1 cellular context compared by ENCODE assay signal in genomic region chr9:130590305-130590704, GRCh38.
TF ChIP-seq lines count a peak whose summit lies in the region.

No MANE protein-coding gene starts in this region.

TF ChIP-seq in HepG2, 621 proteins besides CTCF, POLR2A, EP300 and RAD21 (continues in another document):
- TF ChIP-seq GATA4 (IDR thresholded peaks at IDR 0.05; ENCODE audit: borderline replicate concordance, low read depth) (no peak), ASH2L (IDR thresholded peaks at IDR 0.05; ENCODE audit: insufficient read length, low read depth, low read length) (no peak), CREB1 (IDR thresholded peaks at IDR 0.05) (no peak), CREB1 (CRISPR knock-in tag; IDR thresholded peaks at IDR 0.05) (peak; percentile 31; the same call in 1 of the 2 replicates), ZBTB7B (CRISPR knock-in tag; IDR thresholded peaks at IDR 0.05) (0 out of 2 replicates have a peak, but pooled peaks have one; percentile 57), TBX2 (CRISPR knock-in tag; IDR thresholded peaks at IDR 0.05; ENCODE audit: borderline replicate concordance) (0 out of 2 replicates have a peak, but pooled peaks have one; percentile 22), ZNF782 (CRISPR knock-in tag; IDR thresholded peaks at IDR 0.05; ENCODE audit: borderline replicate concordance) (no peak), SUZ12 (IDR thresholded peaks at IDR 0.05; ENCODE audit: low read depth, low read length) (no peak), CBX2 (IDR thresholded peaks at IDR 0.05; ENCODE audit: low read depth, low read length) (no peak), CBX2 (CRISPR knock-in tag; IDR thresholded peaks at IDR 0.05; ENCODE audit: low read depth) (no peak), MED13 (CRISPR knock-in tag; IDR thresholded peaks at IDR 0.05) (no peak), NCOA2 (CRISPR knock-in tag; IDR thresholded peaks at IDR 0.05) (peak; percentile 62; the same call in 1 of the 2 replicates), ZMYM4 (CRISPR knock-in tag; IDR thresholded peaks at IDR 0.05) (0 out of 2 replicates have a peak, but pooled peaks have one; percentile 33), NFIC (IDR thresholded peaks at IDR 0.05; ENCODE audit: low read length) (no peak), PRDM10 (CRISPR knock-in tag; IDR thresholded peaks at IDR 0.05; ENCODE audit: low read depth) (peak; percentile 74), MEF2D (CRISPR knock-in tag; IDR thresholded peaks at IDR 0.05) (peak; percentile 97), POLR2AphosphoS2 (IDR thresholded peaks at IDR 0.05; ENCODE audit: low read depth, low read length) (no peak), HMGA1 (CRISPR knock-in tag; conservative IDR thresholded peaks at IDR 0.05) (no peak), ZNF431 (CRISPR knock-in tag; IDR thresholded peaks at IDR 0.05; ENCODE audit: borderline replicate concordance, low read depth) (no peak), NFIB (CRISPR knock-in tag; IDR thresholded peaks at IDR 0.05; ENCODE audit: borderline replicate concordance) (no peak), CREM (IDR thresholded peaks at IDR 0.05) (peak; percentile 46; the same call in 1 of the 2 replicates), CREM (CRISPR knock-in tag; IDR thresholded peaks at IDR 0.05) (no peak), SOX5 (CRISPR knock-in tag; IDR thresholded peaks at IDR 0.05; ENCODE audit: borderline replicate concordance) (peak; percentile 20; the same call in 1 of the 2 replicates), SCMH1 (CRISPR knock-in tag; IDR thresholded peaks at IDR 0.05; ENCODE audit: borderline replicate concordance) (no peak), GZF1 (CRISPR knock-in tag; IDR thresholded peaks at IDR 0.05) (no peak), MIXL1 (CRISPR knock-in tag; IDR thresholded peaks at IDR 0.05) (peak; percentile 66; the same call in 1 of the 2 replicates), PAXIP1 (CRISPR knock-in tag; conservative IDR thresholded peaks at IDR 0.05) (peak; percentile 73), SKI (IDR thresholded peaks at IDR 0.05; ENCODE audit: partially characterized antibody) (no peak), ZSCAN29 (CRISPR knock-in tag; conservative IDR thresholded peaks at IDR 0.05) (no peak), ZNF564 (CRISPR knock-in tag; IDR thresholded peaks at IDR 0.05) (no peak), GFI1 (CRISPR knock-in tag; IDR thresholded peaks at IDR 0.05; ENCODE audit: borderline replicate concordance) (peak; percentile 54; the same call in 1 of the 2 replicates), GATAD2A (CRISPR knock-in tag; IDR thresholded peaks at IDR 0.05) (peak; percentile 85), NR2F2 (IDR thresholded peaks at IDR 0.05; ENCODE audit: borderline replicate concordance, low read depth) (no peak), RXRB (CRISPR knock-in tag; IDR thresholded peaks at IDR 0.05; ENCODE audit: borderline replicate concordance) (0 out of 2 replicates have a peak, but pooled peaks have one; percentile 12), FOSL2 (CRISPR knock-in tag; IDR thresholded peaks at IDR 0.05) (0 out of 2 replicates have a peak, but pooled peaks have one; percentile 11), ZHX2 (IDR thresholded peaks at IDR 0.05; ENCODE audit: low read depth) (no peak), ZHX2 (CRISPR knock-in tag; IDR thresholded peaks at IDR 0.05; ENCODE audit: borderline replicate concordance) (no peak), FOXJ3 (CRISPR knock-in tag; IDR thresholded peaks at IDR 0.05; ENCODE audit: borderline replicate concordance) (peak; percentile 54; the same call in 1 of the 2 replicates)
- TF ChIP-seq, protein P1, sequence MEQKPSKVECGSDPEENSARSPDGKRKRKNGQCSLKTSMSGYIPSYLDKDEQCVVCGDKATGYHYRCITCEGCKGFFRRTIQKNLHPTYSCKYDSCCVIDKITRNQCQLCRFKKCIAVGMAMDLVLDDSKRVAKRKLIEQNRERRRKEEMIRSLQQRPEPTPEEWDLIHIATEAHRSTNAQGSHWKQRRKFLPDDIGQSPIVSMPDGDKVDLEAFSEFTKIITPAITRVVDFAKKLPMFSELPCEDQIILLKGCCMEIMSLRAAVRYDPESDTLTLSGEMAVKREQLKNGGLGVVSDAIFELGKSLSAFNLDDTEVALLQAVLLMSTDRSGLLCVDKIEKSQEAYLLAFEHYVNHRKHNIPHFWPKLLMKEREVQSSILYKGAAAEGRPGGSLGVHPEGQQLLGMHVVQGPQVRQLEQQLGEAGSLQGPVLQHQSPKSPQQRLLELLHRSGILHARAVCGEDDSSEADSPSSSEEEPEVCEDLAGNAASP (CRISPR knock-in tag; IDR thresholded peaks at IDR 0.05; ENCODE audit: borderline replicate concordance): peak; percentile 24; the same call in 1 of the 2 replicates
- TF ChIP-seq, protein P2, sequence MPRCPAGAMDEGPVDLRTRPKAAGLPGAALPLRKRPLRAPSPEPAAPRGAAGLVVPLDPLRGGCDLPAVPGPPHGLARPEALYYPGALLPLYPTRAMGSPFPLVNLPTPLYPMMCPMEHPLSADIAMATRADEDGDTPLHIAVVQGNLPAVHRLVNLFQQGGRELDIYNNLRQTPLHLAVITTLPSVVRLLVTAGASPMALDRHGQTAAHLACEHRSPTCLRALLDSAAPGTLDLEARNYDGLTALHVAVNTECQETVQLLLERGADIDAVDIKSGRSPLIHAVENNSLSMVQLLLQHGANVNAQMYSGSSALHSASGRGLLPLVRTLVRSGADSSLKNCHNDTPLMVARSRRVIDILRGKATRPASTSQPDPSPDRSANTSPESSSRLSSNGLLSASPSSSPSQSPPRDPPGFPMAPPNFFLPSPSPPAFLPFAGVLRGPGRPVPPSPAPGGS (CRISPR knock-in tag; IDR thresholded peaks at IDR 0.05): no peak
- TF ChIP-seq, protein P3, sequence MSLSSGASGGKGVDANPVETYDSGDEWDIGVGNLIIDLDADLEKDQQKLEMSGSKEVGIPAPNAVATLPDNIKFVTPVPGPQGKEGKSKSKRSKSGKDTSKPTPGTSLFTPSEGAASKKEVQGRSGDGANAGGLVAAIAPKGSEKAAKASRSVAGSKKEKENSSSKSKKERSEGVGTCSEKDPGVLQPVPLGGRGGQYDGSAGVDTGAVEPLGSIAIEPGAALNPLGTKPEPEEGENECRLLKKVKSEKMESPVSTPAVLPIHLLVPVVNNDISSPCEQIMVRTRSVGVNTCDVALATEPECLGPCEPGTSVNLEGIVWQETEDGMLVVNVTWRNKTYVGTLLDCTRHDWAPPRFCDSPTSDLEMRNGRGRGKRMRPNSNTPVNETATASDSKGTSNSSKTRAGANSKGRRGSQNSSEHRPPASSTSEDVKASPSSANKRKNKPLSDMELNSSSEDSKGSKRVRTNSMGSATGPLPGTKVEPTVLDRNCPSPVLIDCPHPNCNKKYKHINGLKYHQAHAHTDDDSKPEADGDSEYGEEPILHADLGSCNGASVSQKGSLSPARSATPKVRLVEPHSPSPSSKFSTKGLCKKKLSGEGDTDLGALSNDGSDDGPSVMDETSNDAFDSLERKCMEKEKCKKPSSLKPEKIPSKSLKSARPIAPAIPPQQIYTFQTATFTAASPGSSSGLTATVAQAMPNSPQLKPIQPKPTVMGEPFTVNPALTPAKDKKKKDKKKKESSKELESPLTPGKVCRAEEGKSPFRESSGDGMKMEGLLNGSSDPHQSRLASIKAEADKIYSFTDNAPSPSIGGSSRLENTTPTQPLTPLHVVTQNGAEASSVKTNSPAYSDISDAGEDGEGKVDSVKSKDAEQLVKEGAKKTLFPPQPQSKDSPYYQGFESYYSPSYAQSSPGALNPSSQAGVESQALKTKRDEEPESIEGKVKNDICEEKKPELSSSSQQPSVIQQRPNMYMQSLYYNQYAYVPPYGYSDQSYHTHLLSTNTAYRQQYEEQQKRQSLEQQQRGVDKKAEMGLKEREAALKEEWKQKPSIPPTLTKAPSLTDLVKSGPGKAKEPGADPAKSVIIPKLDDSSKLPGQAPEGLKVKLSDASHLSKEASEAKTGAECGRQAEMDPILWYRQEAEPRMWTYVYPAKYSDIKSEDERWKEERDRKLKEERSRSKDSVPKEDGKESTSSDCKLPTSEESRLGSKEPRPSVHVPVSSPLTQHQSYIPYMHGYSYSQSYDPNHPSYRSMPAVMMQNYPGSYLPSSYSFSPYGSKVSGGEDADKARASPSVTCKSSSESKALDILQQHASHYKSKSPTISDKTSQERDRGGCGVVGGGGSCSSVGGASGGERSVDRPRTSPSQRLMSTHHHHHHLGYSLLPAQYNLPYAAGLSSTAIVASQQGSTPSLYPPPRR (CRISPR knock-in tag; IDR thresholded peaks at IDR 0.05; ENCODE audit: borderline replicate concordance): peak; percentile 19; the same call in 1 of the 2 replicates
